Comparison of ENCODE assay signal across 16 cellular contexts in the genomic region with DNA sequence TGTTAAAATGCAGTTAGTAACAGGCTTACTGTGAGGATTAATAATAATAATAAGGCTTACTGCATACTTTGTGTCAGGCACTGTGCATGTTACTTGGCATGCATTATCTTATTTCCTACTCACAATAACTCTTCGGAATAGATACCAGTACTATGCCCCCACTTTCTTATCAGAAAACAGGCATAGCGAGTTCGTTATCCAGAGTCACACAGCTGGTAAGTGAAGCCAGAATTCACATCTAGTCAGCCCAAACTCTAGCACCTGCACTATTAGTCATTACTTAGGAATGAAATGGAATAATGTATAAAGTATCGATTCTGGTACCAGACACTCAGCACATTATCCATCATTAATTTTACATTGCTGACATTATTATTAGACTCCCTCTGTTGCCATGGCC.
A peak's percentile ranks its signal among the peaks of the same experiment; 100 is the strongest.
DNase-seq lines count a peak whose midpoint lies in the region; ATAC-seq and TF ChIP-seq lines count a peak whose summit lies in the region.
"Had no signal": no experiment of that assay in that cellular context is flagged by ENCODE, and none has a peak within 500 bp of the region (broad histone marks: within the 10 kb centered on the region; RNA-seq: fewer than 3 reads in every experiment).

No MANE protein-coding gene starts in this region.

- no peaks in the 10 kb centered on the region for H3K36me3 Mint-ChIP-seq in nephron (ENCODE audit: low read depth)
- no peaks in the 10 kb centered on the region for H3K36me3 Mint-ChIP-seq in effector memory CD8-positive, alpha-beta T cell (ENCODE audit: insufficient read depth)
- H3K36me3 Mint-ChIP-seq in activated T-cell treated with anti-CD3 and anti-CD28 coated beads, Interleukin-2, amount 50 U/mL, for 4 hours (ENCODE audit: insufficient read depth) = no peaks in the 10 kb centered on the region
- H3K36me3 Mint-ChIP-seq: CD14-positive monocyte; CD4-positive, alpha-beta memory T cell; IgD-negative memory B cell had no signal

- DNase-seq in DMS79 (lab: John Stamatoyannopoulos, UW) (peak; percentile 69), NCI-H226 (peak; percentile 24), WERI-Rb-1 (no peak), MM.1S (no peak)
- DNase-seq in activated T-cell treated with anti-CD3 and anti-CD28 coated beads, Interleukin-2, amount 50 U/mL, for 1 hour = no peak
- DNase-seq in effector memory CD8-positive, alpha-beta T cell = no peak
- DNase-seq in activated T-cell treated with anti-CD3 and anti-CD28 coated beads, Interleukin-2, amount 50 U/mL, for 4 hours = no peak
- DNase-seq: AML-193; CD4-positive, alpha-beta memory T cell; GM23248 had no signal

- H3K4me3 Mint-ChIP-seq in nephron = no peak overlapping the region
- no peak overlapping the region for H3K4me3 Mint-ChIP-seq in effector memory CD8-positive, alpha-beta T cell
- H3K4me3 Mint-ChIP-seq in activated T-cell treated with anti-CD3 and anti-CD28 coated beads, Interleukin-2, amount 50 U/mL, for 4 hours = no peak overlapping the region
- H3K4me3 Mint-ChIP-seq: CD14-positive monocyte; CD4-positive, alpha-beta memory T cell; IgD-negative memory B cell had no signal

- no peak for TF ChIP-seq CTCF in WERI-Rb-1 (IDR thresholded peaks at IDR 0.05; ENCODE audit: low read depth, low read length)
- no peak for TF ChIP-seq CTCF in nephron (IDR thresholded peaks at IDR 0.05; ENCODE audit: unreplicated experiment in 3 of 3)
- no peak for TF ChIP-seq CTCF in MM.1S (IDR thresholded peaks at IDR 0.05; ENCODE audit: low read length)

- H4K20me1 ChIP-seq in MM.1S (ENCODE audit: insufficient read depth, low read length) = no peaks in the 10 kb centered on the region

- no peaks in the 10 kb centered on the region for H3K4me1 ChIP-seq in MM.1S (ENCODE audit: low read length)
- H3K4me1 ChIP-seq: HAP-1 had no signal

- H3K9me3 Mint-ChIP-seq in nephron = no peaks in the 10 kb centered on the region
- no peaks in the 10 kb centered on the region for H3K9me3 Mint-ChIP-seq in effector memory CD8-positive, alpha-beta T cell
- H3K9me3 Mint-ChIP-seq in activated T-cell treated with anti-CD3 and anti-CD28 coated beads, Interleukin-2, amount 50 U/mL, for 4 hours = no peaks in the 10 kb centered on the region

- peaks cover 41% of the 10 kb centered on the region for H3K4me1 Mint-ChIP-seq in nephron
- H3K4me1 Mint-ChIP-seq in effector memory CD8-positive, alpha-beta T cell (ENCODE audit: low read depth in 2 of 2) = no peaks in the 10 kb centered on the region
- no peaks in the 10 kb centered on the region for H3K4me1 Mint-ChIP-seq in activated T-cell treated with anti-CD3 and anti-CD28 coated beads, Interleukin-2, amount 50 U/mL, for 4 hours (ENCODE audit: low read depth)
- H3K4me1 Mint-ChIP-seq: CD4-positive, alpha-beta memory T cell; IgD-negative memory B cell had no signal

- H3K27me3 ChIP-seq in WERI-Rb-1 (ENCODE audit: insufficient read depth, low read depth, severe bottlenecking) (no peaks in the 10 kb centered on the region), MM.1S (replicated peaks; ENCODE audit: insufficient read depth, low read length) (no peaks in the 10 kb centered on the region)

- ATAC-seq in effector memory CD8-positive, alpha-beta T cell (replicated peaks) = no peak
- no peak for ATAC-seq in activated T-cell treated with anti-CD3 and anti-CD28 coated beads, Interleukin-2, amount 50 U/mL, for 4 hours
- ATAC-seq: A549, HepG2 had no signal

- no peaks in the 10 kb centered on the region for H3K79me2 ChIP-seq in MM.1S (ENCODE audit: low read length)

- peak overlapping the region in 2 of 3 experiments; percentile 43 to 87 for H3K27ac Mint-ChIP-seq in nephron
- H3K27ac Mint-ChIP-seq in effector memory CD8-positive, alpha-beta T cell = no peak overlapping the region
- H3K27ac Mint-ChIP-seq: CD14-positive monocyte; CD4-positive, alpha-beta memory T cell; IgD-negative memory B cell had no signal

- H3K4me3 ChIP-seq in WERI-Rb-1 (ENCODE audit: low read depth, low read length) (no peak overlapping the region), MM.1S (ENCODE audit: low read length) (no peak overlapping the region)
- H3K4me3 ChIP-seq: A549, GM23248, HAP-1 had no signal

- H3K36me3 ChIP-seq in WERI-Rb-1 = no peaks in the 10 kb centered on the region
- no peaks in the 10 kb centered on the region for H3K36me3 ChIP-seq in MM.1S (replicated peaks; ENCODE audit: insufficient read depth, low read length)
- H3K36me3 ChIP-seq: HAP-1 had no signal

- peak overlapping the region; percentile 78 for H3K27ac ChIP-seq in WERI-Rb-1
- H3K27ac ChIP-seq in MM.1S (ENCODE audit: low read length) = no peak overlapping the region
- H3K27ac ChIP-seq: A549, GM23248 had no signal

- H3K9me3 ChIP-seq in WERI-Rb-1 (ENCODE audit: severe bottlenecking) (no peaks in the 10 kb centered on the region), MM.1S (replicated peaks; ENCODE audit: insufficient read depth, low read length) (no peaks in the 10 kb centered on the region)
- H3K9me3 ChIP-seq: A549, HAP-1 had no signal

- no peaks in the 10 kb centered on the region for H3F3A ChIP-seq in MM.1S (ENCODE audit: insufficient read depth, low read length)

- H3K27me3 Mint-ChIP-seq in nephron (ENCODE audit: low read depth) = no peaks in the 10 kb centered on the region
- peaks cover 6% of the 10 kb centered on the region in 2 donors for H3K27me3 Mint-ChIP-seq in effector memory CD8-positive, alpha-beta T cell
- peaks cover 1% of the 10 kb centered on the region for H3K27me3 Mint-ChIP-seq in activated T-cell treated with anti-CD3 and anti-CD28 coated beads, Interleukin-2, amount 50 U/mL, for 4 hours (ENCODE audit: low read depth)

- no peaks in the 10 kb centered on the region for H3K9me2 ChIP-seq in MM.1S (replicated peaks; ENCODE audit: insufficient read depth, low read length)

- no peak overlapping the region for H3K4me2 ChIP-seq in MM.1S (ENCODE audit: low read depth, low read length)
- H3K4me2 ChIP-seq: A549 had no signal

- no peak overlapping the region for H3K9ac ChIP-seq in MM.1S (ENCODE audit: low read length)
- H3K9ac ChIP-seq: GM23248 had no signal

- H2AFZ ChIP-seq in MM.1S (ENCODE audit: low read length) = no peak overlapping the region
- H2AFZ ChIP-seq: GM23248 had no signal

Comparison
In these comparisons a context has a peak if more than half of its experiments do, and no peak if none do; other contexts are left out.
1. DNase-seq: peak in DMS79 (single experiment) and NCI-H226 (single experiment); none in WERI-Rb-1 (single experiment), activated T-cell treated with anti-CD3 and anti-CD28 coated beads, Interleukin-2, amount 50 U/mL, for 1 hour (single experiment), effector memory CD8-positive, alpha-beta T cell (0 of 3), MM.1S (single experiment) and activated T-cell treated with anti-CD3 and anti-CD28 coated beads, Interleukin-2, amount 50 U/mL, for 4 hours (single experiment).
2. H3K27ac Mint-ChIP-seq: peak in nephron (2 of 3); none in effector memory CD8-positive, alpha-beta T cell (0 of 2).